In the genomic region with DNA sequence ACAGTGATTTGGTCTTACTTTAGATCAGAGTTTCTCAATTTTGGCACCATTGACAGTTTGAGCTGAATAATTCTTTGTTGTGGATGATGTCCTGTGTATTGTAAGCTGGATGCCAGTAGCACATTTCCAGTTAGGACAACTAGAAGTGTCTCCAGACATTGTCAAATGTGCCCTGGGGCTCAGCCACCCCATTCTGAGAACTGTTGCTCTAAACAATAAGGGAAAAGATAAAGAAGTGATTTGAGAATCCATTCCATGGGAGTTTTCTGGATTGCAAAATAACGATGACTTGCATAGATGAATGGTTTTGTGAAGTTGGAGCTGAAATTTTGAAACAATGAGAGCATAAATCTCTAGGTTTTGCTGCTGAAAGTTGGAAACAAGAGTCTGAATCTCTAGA, we compare ENCODE assay signal across 24 cellular contexts. TPM values are rescaled to one million over a fixed set of nuclear protein-coding genes. Genes with fewer than 3 reads are reported as not detected.
DNase-seq lines count a peak whose midpoint lies in the region; ATAC-seq, FAIRE-seq and TF ChIP-seq lines count a peak whose summit lies in the region.
"Had no signal": no experiment of that assay in that cellular context is flagged by ENCODE, and none has a peak within 500 bp of the region (broad histone marks: within the 10 kb centered on the region; RNA-seq: fewer than 3 reads in every experiment).

No MANE protein-coding gene starts in this region.

- H3K27me3 ChIP-seq in HepG2 (ENCODE audit: control insufficient read depth in 1 of 2, insufficient read depth in 2 of 2, low read length in 2 of 2) (no peaks in the 10 kb centered on the region), right lobe of liver (no peaks in the 10 kb centered on the region), layer of hippocampus (ENCODE audit: control insufficient read depth, insufficient read depth, low read length) (no peaks in the 10 kb centered on the region)
- H3K27me3 ChIP-seq: cardiac muscle cell had no signal

- no peaks in the 10 kb centered on the region for H3K4me1 ChIP-seq in HepG2 (ENCODE audit: insufficient read depth, low read length)
- no peaks in the 10 kb centered on the region for H3K4me1 ChIP-seq in right lobe of liver

- H3K27ac ChIP-seq in HepG2 (ENCODE audit: extremely low read length, insufficient read depth, low read length): no peak overlapping the region
- no peak overlapping the region for H3K27ac ChIP-seq in right lobe of liver
- H3K27ac ChIP-seq in cingulate gyrus (ENCODE audit: low read depth, low read length): peak overlapping the region; percentile 24
- H3K27ac ChIP-seq in layer of hippocampus (ENCODE audit: low read depth, low read length): peak overlapping the region; percentile 8
- H3K27ac ChIP-seq: cardiac muscle cell, SK-N-MC had no signal

- DNase-seq in HepG2 (ENCODE audit: low spot score) (no peak), right lobe of liver (no peak), DMS153 treated with DMSO at 0.1 percent for 48 hours (lab: John Stamatoyannopoulos, UW; ENCODE audit: unreplicated experiment) (no peak), NCI-H526 treated with DMSO at 0.1 percent for 48 hours (lab: John Stamatoyannopoulos, UW) (no peak), 8988T (no peak)
- DNase-seq: activated B cell treated with CpG ODN at 0.5 μM for 24 hours; activated CD8-positive, alpha-beta T cell treated with anti-CD3 and anti-CD28 coated beads for 36 hours; activated naive CD8-positive, alpha-beta T cell treated with anti-CD3 and anti-CD28 coated beads for 36 hours; CD4-positive, alpha-beta memory T cell; DND-41; effector CD8-positive, alpha-beta T cell; foreskin fibroblast; hippocampal formation; KG1; kidney glomerular epithelial cell; NCI-H1930; NCI-H446 treated with DMSO at 0.1 percent for 48 hours; small intestine; stimulated activated CD4-positive, alpha-beta T cell treated with anti-CD3 and anti-CD28 coated beads, Interleukin-4, amount 100 ng/mL, for 4 hours had no signal

- FAIRE-seq in HepG2 (lab: Jason Lieb, UNC): no peak
- FAIRE-seq: small intestine had no signal

- CTCF ChIA-PET in HepG2 (lab: Yijun Ruan, JAX; ENCODE audit: low intra/inter-chr PET ratio, low total read pairs): no interaction called here

- intact Hi-C loops in HepG2 (cut with micrococcal nuclease; ENCODE audit: unreplicated experiment) (no loop called here), right lobe of liver (cut with DNase I) (no loop called here)

- H3K36me3 ChIP-seq in HepG2 (replicated peaks in 1 of 2; ENCODE audit: control insufficient read depth in 1 of 2, insufficient read depth in 2 of 2, low read length in 2 of 2): peaks cover 15 to 77% of the 10 kb centered on the region in 2 experiments
- H3K36me3 ChIP-seq in right lobe of liver: peaks cover 0 to 47% (median 10%) of the 10 kb centered on the region in 4 donors

- ATAC-seq in HepG2 (no peak), right lobe of liver (no peak), HG03175 (IDR thresholded peaks at IDR 0.05; ENCODE audit: unreplicated experiment) (no peak)
- ATAC-seq: activated CD8-positive, alpha-beta T cell treated with anti-CD3 and anti-CD28 coated beads for 36 hours had no signal

- no peak overlapping the region for H2AFZ ChIP-seq in HepG2 (ENCODE audit: low read length)

- no peak overlapping the region for H3K4me3 ChIP-seq in HepG2 (replicated peaks in 1 of 3; ENCODE audit: insufficient read depth in 1 of 3, low read depth in 2 of 3, low read length in 3 of 3)
- no peak overlapping the region for H3K4me3 ChIP-seq in right lobe of liver
- H3K4me3 ChIP-seq: cardiac muscle cell, SK-N-MC had no signal

- H3K9me3 ChIP-seq in HepG2 (ENCODE audit: low read length): no peaks in the 10 kb centered on the region
- no peaks in the 10 kb centered on the region for H3K9me3 ChIP-seq in right lobe of liver

- POLR2A ChIA-PET in HepG2 (lab: Yijun Ruan, JAX): no interaction called here

- no peak for TF ChIP-seq RAD21 in HepG2 (CRISPR knock-in tag; IDR thresholded peaks at IDR 0.05)

- TF ChIP-seq EP300 in HepG2 (IDR thresholded peaks at IDR 0.05; ENCODE audit: low read depth in 2 of 2, low read length in 2 of 2): no peak
- no peak for TF ChIP-seq EP300 in HepG2 (CRISPR knock-in tag; IDR thresholded peaks at IDR 0.05; ENCODE audit: borderline replicate concordance)

- WGBS in HepG2 (ENCODE audit: low lambda C conversion rate): 94% methylated on average over 1 of the region's 1 CpG
- 62% methylated on average over 1 of the region's 1 CpG for WGBS in right lobe of liver (ENCODE audit: insufficient coverage, low coverage, low lambda C conversion rate, missing lambda C conversion rate)

- TF ChIP-seq POLR2A in HepG2 (IDR thresholded peaks at IDR 0.05; ENCODE audit: insufficient read depth in 1 of 2, low read depth in 2 of 2, low read length in 2 of 2) (no peak), right lobe of liver (IDR thresholded peaks at IDR 0.05) (no peak)

- H3K4me2 ChIP-seq in HepG2 (ENCODE audit: low read depth, low read length): no peak overlapping the region

- TSS peak; percentile 7 for BruUV-seq in HepG2 (replicated peaks; lab: Mats Ljungman, UMichigan)

- in situ Hi-C loops in HepG2 (cut with HindIII; ENCODE audit: extremely low pct_ligation_motif_present, low pct_unique_long_range_greater_than_20kb): no loop called here

- TF ChIP-seq CTCF in HepG2 (CRISPR knock-in tag; IDR thresholded peaks at IDR 0.05): no peak
- TF ChIP-seq CTCF in right lobe of liver (IDR thresholded peaks at IDR 0.05): no peak

- H3K9ac ChIP-seq in HepG2 (ENCODE audit: insufficient read depth, low read depth, low read length): no peak overlapping the region

- H3K79me2 ChIP-seq in HepG2 (ENCODE audit: insufficient read depth, low read length): no peaks in the 10 kb centered on the region

- no peaks in the 10 kb centered on the region for H4K20me1 ChIP-seq in HepG2 (ENCODE audit: insufficient read depth, low read length)

TF ChIP-seq in HepG2, 621 proteins besides CTCF, POLR2A, EP300 and RAD21:
- TF ChIP-seq SMARCC2 (IDR thresholded peaks at IDR 0.05): no peak
- no peak for TF ChIP-seq HHEX (CRISPR knock-in tag; IDR thresholded peaks at IDR 0.05)
- TF ChIP-seq RAD51 (IDR thresholded peaks at IDR 0.05; ENCODE audit: borderline replicate concordance): no peak
- TF ChIP-seq ZNF674 (CRISPR knock-in tag; IDR thresholded peaks at IDR 0.05; ENCODE audit: low read depth): no peak
- no peak for TF ChIP-seq NFIC (IDR thresholded peaks at IDR 0.05; ENCODE audit: low read length)
- no peak for TF ChIP-seq NKX3-1 (CRISPR knock-in tag; IDR thresholded peaks at IDR 0.05)
- TF ChIP-seq ATF7 (IDR thresholded peaks at IDR 0.05): no peak
- TF ChIP-seq ATF7 (CRISPR knock-in tag; IDR thresholded peaks at IDR 0.05): no peak
- TF ChIP-seq FOXK1 (CRISPR knock-in tag; IDR thresholded peaks at IDR 0.05; ENCODE audit: borderline replicate concordance, low read depth): no peak
- TF ChIP-seq TGIF2 (CRISPR knock-in tag; IDR thresholded peaks at IDR 0.05): no peak
- no peak for TF ChIP-seq ARNT2 (CRISPR knock-in tag; IDR thresholded peaks at IDR 0.05; ENCODE audit: low read depth)
- no peak for TF ChIP-seq HOXA5 (CRISPR knock-in tag; IDR thresholded peaks at IDR 0.05)
- TF ChIP-seq, protein P1, sequence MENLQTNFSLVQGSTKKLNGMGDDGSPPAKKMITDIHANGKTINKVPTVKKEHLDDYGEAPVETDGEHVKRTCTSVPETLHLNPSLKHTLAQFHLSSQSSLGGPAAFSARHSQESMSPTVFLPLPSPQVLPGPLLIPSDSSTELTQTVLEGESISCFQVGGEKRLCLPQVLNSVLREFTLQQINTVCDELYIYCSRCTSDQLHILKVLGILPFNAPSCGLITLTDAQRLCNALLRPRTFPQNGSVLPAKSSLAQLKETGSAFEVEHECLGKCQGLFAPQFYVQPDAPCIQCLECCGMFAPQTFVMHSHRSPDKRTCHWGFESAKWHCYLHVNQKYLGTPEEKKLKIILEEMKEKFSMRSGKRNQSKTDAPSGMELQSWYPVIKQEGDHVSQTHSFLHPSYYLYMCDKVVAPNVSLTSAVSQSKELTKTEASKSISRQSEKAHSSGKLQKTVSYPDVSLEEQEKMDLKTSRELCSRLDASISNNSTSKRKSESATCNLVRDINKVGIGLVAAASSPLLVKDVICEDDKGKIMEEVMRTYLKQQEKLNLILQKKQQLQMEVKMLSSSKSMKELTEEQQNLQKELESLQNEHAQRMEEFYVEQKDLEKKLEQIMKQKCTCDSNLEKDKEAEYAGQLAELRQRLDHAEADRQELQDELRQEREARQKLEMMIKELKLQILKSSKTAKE (CRISPR knock-in tag; IDR thresholded peaks at IDR 0.05; ENCODE audit: borderline replicate concordance): no peak
- TF ChIP-seq ZNF713 (CRISPR knock-in tag; IDR thresholded peaks at IDR 0.05): no peak
- TF ChIP-seq ZNF430 (CRISPR knock-in tag; IDR thresholded peaks at IDR 0.05): no peak
- TF ChIP-seq ZNF558 (CRISPR knock-in tag; IDR thresholded peaks at IDR 0.05; ENCODE audit: borderline replicate concordance): no peak

RNA-seq across cellular contexts. Expression of a gene that starts 44.6 kb away (rescaled TPM):
- 87.2 and 123 TPM in 2 replicates for total RNA-seq in HepG2 (2016; rRNA removed; fragmentation: Illumina TruSeq; extraction: Trizol)
- total RNA-seq in HepG2 (2016; cell fraction: cytosol; rRNA removed; fragmentation: Illumina TruSeq; extraction: Trizol; ENCODE audit: low read depth): 17.6 and 18.9 TPM in 2 replicates
- 87.4 and 114 TPM in 2 replicates for total RNA-seq in HepG2 (2016; cell fraction: insoluble cytoplasmic fraction; rRNA removed; fragmentation: Illumina TruSeq; extraction: Trizol)
- 27.1 and 31.8 TPM in 2 replicates for total RNA-seq in HepG2 (2016; cell fraction: membrane; rRNA removed; fragmentation: Illumina TruSeq; extraction: Trizol)
- 81.3 and 84.2 TPM in 2 replicates for total RNA-seq in HepG2 (2016; cell fraction: nucleus; rRNA removed; fragmentation: Illumina TruSeq; extraction: Trizol)
- polyA plus RNA-seq in HepG2 (2011; rRNA removed): 31.2 and 46.2 TPM in 2 replicates
- polyA plus RNA-seq in HepG2 (2011; cell fraction: cytosol; rRNA removed): 25.5 and 29.0 TPM in 2 replicates
- 31.8 and 35.5 TPM in 2 replicates for polyA plus RNA-seq in HepG2 (2011; cell fraction: nucleus; rRNA removed)
- polyA plus RNA-seq in HepG2 (2012): 23.8 and 29.2 TPM in 2 replicates
- polyA plus RNA-seq in HepG2 (2016; cell fraction: cytosol; fragmentation: Illumina TruSeq; extraction: Trizol; ENCODE audit: low read depth): 3.5 and 3.6 TPM in 2 replicates
- polyA plus RNA-seq in HepG2 (2016; cell fraction: insoluble cytoplasmic fraction; fragmentation: Illumina TruSeq; extraction: Trizol; ENCODE audit: low read depth): 76.0 and 81.2 TPM in 2 replicates
- 9.6 and 11.5 TPM in 2 replicates for polyA plus RNA-seq in HepG2 (2016; cell fraction: membrane; fragmentation: Illumina TruSeq; extraction: Trizol; ENCODE audit: low read depth)
- polyA plus RNA-seq in HepG2 (2016; cell fraction: nucleus; fragmentation: Illumina TruSeq; extraction: Trizol; ENCODE audit: insufficient read depth, low read depth): 94.6 and 95.0 TPM in 2 replicates
- 55.5 and 185 TPM in 2 replicates for polyA minus RNA-seq in HepG2 (2011; rRNA and poly(A)+ RNA removed; ENCODE audit: low replicate concordance)
- polyA minus RNA-seq in HepG2 (2011; cell fraction: cytosol; rRNA and poly(A)+ RNA removed): 36.1 and 39.6 TPM in 2 replicates
- polyA minus RNA-seq in HepG2 (2011; cell fraction: nucleus; rRNA and poly(A)+ RNA removed): 59.9 and 64.2 TPM in 2 replicates
- 10 to 100 TPM; 12.3 to 20.8 (median 16.1) TPM for total RNA-seq in right lobe of liver

Comparison
In these comparisons a context has a peak if more than half of its experiments do, and no peak if none do; other contexts are left out.
1. H3K27ac ChIP-seq: peak in cingulate gyrus (single experiment) and layer of hippocampus (single experiment); none in HepG2 (single experiment) and right lobe of liver (0 of 3).